1 cellular context compared by ENCODE assay signal in the genomic region with DNA sequence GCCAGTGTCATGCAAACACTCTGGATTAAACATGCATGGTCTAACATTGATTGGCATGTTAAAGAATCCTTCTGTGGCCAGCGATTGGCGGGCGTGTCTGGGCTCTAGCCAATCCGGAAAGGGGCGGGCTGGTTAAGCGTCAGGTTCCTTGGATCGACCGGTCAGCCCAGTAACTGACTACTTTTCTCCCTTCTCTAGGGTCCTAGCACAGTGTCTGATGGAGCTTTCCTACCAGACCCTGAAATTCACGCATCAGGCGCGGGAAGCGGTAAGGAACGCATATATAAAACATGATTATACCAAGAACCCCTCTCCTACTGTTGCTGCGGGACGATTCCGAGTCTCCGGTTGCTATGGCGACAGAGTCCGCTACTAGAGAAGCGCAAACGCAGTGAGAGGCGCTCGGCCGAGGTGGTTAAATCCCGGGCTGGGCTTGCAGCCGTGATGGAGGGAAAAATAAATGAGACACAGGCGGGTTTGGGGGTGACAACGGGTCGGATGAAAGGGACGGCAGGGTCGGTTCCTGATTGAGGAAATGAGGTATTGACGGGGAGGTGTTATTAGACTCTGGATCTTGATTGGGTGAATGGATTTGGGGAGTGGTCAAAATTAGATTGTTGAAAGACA.
TF ChIP-seq lines count a peak whose summit lies in the region.

No MANE protein-coding gene starts in this region.

TF ChIP-seq in HCT116, 20 proteins besides CTCF, POLR2A, EP300 and RAD21 (continued from another document):
- TF ChIP-seq, protein P1, sequence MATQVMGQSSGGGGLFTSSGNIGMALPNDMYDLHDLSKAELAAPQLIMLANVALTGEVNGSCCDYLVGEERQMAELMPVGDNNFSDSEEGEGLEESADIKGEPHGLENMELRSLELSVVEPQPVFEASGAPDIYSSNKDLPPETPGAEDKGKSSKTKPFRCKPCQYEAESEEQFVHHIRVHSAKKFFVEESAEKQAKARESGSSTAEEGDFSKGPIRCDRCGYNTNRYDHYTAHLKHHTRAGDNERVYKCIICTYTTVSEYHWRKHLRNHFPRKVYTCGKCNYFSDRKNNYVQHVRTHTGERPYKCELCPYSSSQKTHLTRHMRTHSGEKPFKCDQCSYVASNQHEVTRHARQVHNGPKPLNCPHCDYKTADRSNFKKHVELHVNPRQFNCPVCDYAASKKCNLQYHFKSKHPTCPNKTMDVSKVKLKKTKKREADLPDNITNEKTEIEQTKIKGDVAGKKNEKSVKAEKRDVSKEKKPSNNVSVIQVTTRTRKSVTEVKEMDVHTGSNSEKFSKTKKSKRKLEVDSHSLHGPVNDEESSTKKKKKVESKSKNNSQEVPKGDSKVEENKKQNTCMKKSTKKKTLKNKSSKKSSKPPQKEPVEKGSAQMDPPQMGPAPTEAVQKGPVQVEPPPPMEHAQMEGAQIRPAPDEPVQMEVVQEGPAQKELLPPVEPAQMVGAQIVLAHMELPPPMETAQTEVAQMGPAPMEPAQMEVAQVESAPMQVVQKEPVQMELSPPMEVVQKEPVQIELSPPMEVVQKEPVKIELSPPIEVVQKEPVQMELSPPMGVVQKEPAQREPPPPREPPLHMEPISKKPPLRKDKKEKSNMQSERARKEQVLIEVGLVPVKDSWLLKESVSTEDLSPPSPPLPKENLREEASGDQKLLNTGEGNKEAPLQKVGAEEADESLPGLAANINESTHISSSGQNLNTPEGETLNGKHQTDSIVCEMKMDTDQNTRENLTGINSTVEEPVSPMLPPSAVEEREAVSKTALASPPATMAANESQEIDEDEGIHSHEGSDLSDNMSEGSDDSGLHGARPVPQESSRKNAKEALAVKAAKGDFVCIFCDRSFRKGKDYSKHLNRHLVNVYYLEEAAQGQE (IDR thresholded peaks at IDR 0.05; ENCODE audit: low read depth), result no peak
- TF ChIP-seq POLR2AphosphoS5 (IDR thresholded peaks at IDR 0.05; ENCODE audit: low read depth, low read length) (no peak), FOSL1 (IDR thresholded peaks at IDR 0.05; ENCODE audit: low read depth) (no peak), YY1 (IDR thresholded peaks at IDR 0.05; ENCODE audit: extremely low read depth, insufficient replicate concordance, low read depth, low read length) (no peak), SP1 (IDR thresholded peaks at IDR 0.05; ENCODE audit: low read depth) (no peak), CBX3 (IDR thresholded peaks at IDR 0.05; ENCODE audit: low read depth) (no peak), JUND (IDR thresholded peaks at IDR 0.05) (no peak), SRF (IDR thresholded peaks at IDR 0.05; ENCODE audit: low read depth) (no peak)
TF ChIP-seq in HCT116: peak in this region for 0.
